ENCODE assay signal across 17 cellular contexts in the genomic region with DNA sequence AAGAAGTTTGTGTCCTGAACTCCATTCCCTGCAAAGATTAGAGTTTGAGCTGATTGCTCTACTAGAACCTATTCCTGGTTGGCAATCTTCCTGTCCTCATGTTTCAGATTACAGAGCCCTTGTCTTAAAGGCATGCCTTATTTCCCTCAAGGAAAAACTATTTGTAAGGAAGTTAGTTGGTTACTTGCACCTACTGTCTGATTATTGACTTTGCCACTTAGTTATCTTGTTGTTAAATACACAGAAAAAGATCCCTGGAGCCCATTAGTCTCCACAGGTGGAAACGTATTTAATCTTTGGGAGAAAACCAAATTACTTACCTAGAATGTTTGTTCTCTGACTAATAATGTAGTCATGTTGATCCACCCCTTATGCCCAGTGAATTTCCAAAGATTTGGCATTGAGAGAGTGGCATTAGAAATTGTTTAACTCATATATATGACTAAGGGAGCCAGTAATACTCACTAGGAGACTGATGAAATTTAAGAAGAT.
DNase-seq lines count a peak whose midpoint lies in the region; ATAC-seq and TF ChIP-seq lines count a peak whose summit lies in the region.
"Had no signal": no experiment of that assay in that cellular context is flagged by ENCODE, and none has a peak within 500 bp of the region (broad histone marks: within the 10 kb centered on the region; RNA-seq: fewer than 3 reads in every experiment).

No MANE protein-coding gene starts in this region.

- POLR2A ChIA-PET in MCF 10A (lab: Yijun Ruan, JAX): interaction anchor here (0.6 to 6.0 kb wide), 23 partner anchors 9 to 568 kb away, joined by 3 to 70 read pairs (median 4); a partner anchor contains a TSS

- H3F3A ChIP-seq in smooth muscle cell (ENCODE audit: low read depth): no peaks in the 10 kb centered on the region

- H3K4me1 Mint-ChIP-seq in MCF 10A (ENCODE audit: insufficient read depth, unreplicated experiment) (peaks cover 28% of the 10 kb centered on the region), type B pancreatic cell (ENCODE audit: unreplicated experiment) (peaks cover 3% of the 10 kb centered on the region)
- no peaks in the 10 kb centered on the region for H3K4me1 Mint-ChIP-seq in activated T-helper 17 cell treated with anti-CD3 and anti-CD28 coated beads, Interleukin-2, amount 50 U/mL, for 72 hours
- H3K4me1 Mint-ChIP-seq: natural killer cell had no signal

- no peak overlapping the region for H3K4me2 ChIP-seq in smooth muscle cell

- no peak overlapping the region for H3K9ac ChIP-seq in smooth muscle cell (ENCODE audit: low read depth)

- 80% methylated on average over 1 of the region's 1 CpG for WGBS in smooth muscle cell (ENCODE audit: low lambda C conversion rate)

- TF ChIP-seq CTCF in MCF 10A (IDR thresholded peaks at IDR 0.05; ENCODE audit: unreplicated experiment) (no peak), breast epithelium (IDR thresholded peaks at IDR 0.05) (no peak), type B pancreatic cell (conservative IDR thresholded peaks at IDR 0.05) (no peak), smooth muscle cell (IDR thresholded peaks at IDR 0.05; ENCODE audit: borderline replicate concordance, insufficient read depth, poor library complexity, severe bottlenecking) (no peak)

- no peaks in the 10 kb centered on the region for H4K20me1 ChIP-seq in smooth muscle cell (ENCODE audit: low read depth)

- peak; percentile 90 for DNase-seq in MCF 10A (ENCODE audit: unreplicated experiment)
- DNase-seq in breast epithelium (ENCODE audit: low spot score in 2 of 2): no peak
- peak; percentile 93 for DNase-seq in kidney tubule cell (ENCODE audit: low spot score)
- no peak for DNase-seq in type B pancreatic cell (ENCODE audit: extremely low spot score, unreplicated experiment)
- no peak for DNase-seq in smooth muscle cell (lab: John Stamatoyannopoulos, UW; ENCODE audit: unreplicated experiment)
- no peak for DNase-seq in SIG-M5 treated with dmso at 0.1 percent for 504 hours (lab: John Stamatoyannopoulos, UW; ENCODE audit: unreplicated experiment)
- DNase-seq: activated CD8-positive, alpha-beta T cell treated with anti-CD3 and anti-CD28 coated beads, Interleukin-2, amount 10 ng/mL, durations not matched to agents 7 days and 5 days; activated naive CD4-positive, alpha-beta T cell; MV-4-11; natural killer cell; NCI-H510A; Right ventricle myocardium superior; stimulated activated CD4-positive, alpha-beta T cell treated with anti-CD3 and anti-CD28 coated beads, Interleukin-12 subunit alpha, Interleukin-12 subunit beta, amount 100 ng/mL, for 4 hours had no signal

- no peak overlapping the region for H2AFZ ChIP-seq in smooth muscle cell (ENCODE audit: low read depth)

- H3K4me3 ChIP-seq in breast epithelium (no peak overlapping the region), smooth muscle cell (no peak overlapping the region)
- H3K4me3 ChIP-seq: tibial nerve had no signal

- H3K27me3 Mint-ChIP-seq in MCF 10A (ENCODE audit: insufficient read depth, unreplicated experiment): no peaks in the 10 kb centered on the region
- no peaks in the 10 kb centered on the region for H3K27me3 Mint-ChIP-seq in activated T-helper 17 cell treated with anti-CD3 and anti-CD28 coated beads, Interleukin-2, amount 50 U/mL, for 72 hours
- H3K27me3 Mint-ChIP-seq in type B pancreatic cell: no peaks in the 10 kb centered on the region

- CTCF ChIA-PET in MCF 10A (lab: Yijun Ruan, JAX): interaction anchor here (0.7 to 3.2 kb wide), 9 partner anchors 9 to 640 kb away, joined by 3 to 14 read pairs (median 5); no protein-coding TSS in a partner anchor

- intact Hi-C loops in MCF 10A (cut with micrococcal nuclease) (loop anchor here (1.0 to 5.0 kb wide), 2 partner anchors 235 to 243 kb away; no protein-coding TSS in a partner anchor), breast epithelium (cut with DNase I; ENCODE audit: low total_unique reads) (no loop called here)

- no TSS peak for BruUV-seq in MCF 10A (replicated peaks; lab: Mats Ljungman, UMichigan)

- ATAC-seq in activated T-helper 17 cell treated with anti-CD3 and anti-CD28 coated beads, Interleukin-2, amount 50 U/mL, for 72 hours (replicated peaks): no peak
- ATAC-seq in HG03342 (IDR thresholded peaks at IDR 0.05; ENCODE audit: unreplicated experiment): no peak
- ATAC-seq: activated CD8-positive, alpha-beta T cell treated with anti-CD3 and anti-CD28 coated beads, Interleukin-2, amount 10 ng/mL, durations not matched to agents 7 days and 5 days; natural killer cell had no signal

- no peak for TF ChIP-seq POLR2A in breast epithelium (IDR thresholded peaks at IDR 0.05)

- H3K4me1 ChIP-seq in breast epithelium (peaks cover 0 to 5% of the 10 kb centered on the region in 2 donors), smooth muscle cell (ENCODE audit: low read depth) (no peaks in the 10 kb centered on the region)
- H3K4me1 ChIP-seq: tibial nerve had no signal

- H3K36me3 ChIP-seq in breast epithelium (no peaks in the 10 kb centered on the region), smooth muscle cell (ENCODE audit: low read depth) (no peaks in the 10 kb centered on the region)
- H3K36me3 ChIP-seq: tibial nerve had no signal

- H3K9me3 Mint-ChIP-seq in MCF 10A (ENCODE audit: unreplicated experiment): peaks cover 10% of the 10 kb centered on the region
- H3K9me3 Mint-ChIP-seq in activated T-helper 17 cell treated with anti-CD3 and anti-CD28 coated beads, Interleukin-2, amount 50 U/mL, for 72 hours: peaks cover 3% of the 10 kb centered on the region
- H3K9me3 Mint-ChIP-seq in type B pancreatic cell: no peaks in the 10 kb centered on the region
- H3K9me3 Mint-ChIP-seq: natural killer cell had no signal

- H3K36me3 Mint-ChIP-seq in MCF 10A (ENCODE audit: insufficient read depth, unreplicated experiment): no peaks in the 10 kb centered on the region
- H3K36me3 Mint-ChIP-seq in activated T-helper 17 cell treated with anti-CD3 and anti-CD28 coated beads, Interleukin-2, amount 50 U/mL, for 72 hours (ENCODE audit: low read depth): no peaks in the 10 kb centered on the region
- no peaks in the 10 kb centered on the region for H3K36me3 Mint-ChIP-seq in type B pancreatic cell
- H3K36me3 Mint-ChIP-seq: natural killer cell had no signal

- H3K27me3 ChIP-seq in breast epithelium (no peaks in the 10 kb centered on the region), smooth muscle cell (ENCODE audit: low read depth) (no peaks in the 10 kb centered on the region)
- H3K27me3 ChIP-seq: tibial nerve had no signal

- no peaks in the 10 kb centered on the region for H3K79me2 ChIP-seq in smooth muscle cell (ENCODE audit: low read depth)

- no peaks in the 10 kb centered on the region for H3K9me3 ChIP-seq in breast epithelium
- H3K9me3 ChIP-seq in smooth muscle cell (replicated peaks; ENCODE audit: low read depth): no peaks in the 10 kb centered on the region

- H3K4me3 Mint-ChIP-seq in MCF 10A (ENCODE audit: unreplicated experiment) (no peak overlapping the region), type B pancreatic cell (no peak overlapping the region)
- no peak overlapping the region for H3K4me3 Mint-ChIP-seq in activated T-helper 17 cell treated with anti-CD3 and anti-CD28 coated beads, Interleukin-2, amount 50 U/mL, for 72 hours
- H3K4me3 Mint-ChIP-seq: activated CD8-positive, alpha-beta T cell treated with anti-CD3 and anti-CD28 coated beads, Interleukin-2, amount 10 ng/mL, durations not matched to agents 7 days and 5 days; natural killer cell had no signal

- H3K27ac Mint-ChIP-seq in MCF 10A (ENCODE audit: low read depth, unreplicated experiment) (peak overlapping the region; percentile 1), type B pancreatic cell (no peak overlapping the region)
- peak overlapping the region; percentile 17 for H3K27ac Mint-ChIP-seq in activated T-helper 17 cell treated with anti-CD3 and anti-CD28 coated beads, Interleukin-2, amount 50 U/mL, for 72 hours
- H3K27ac Mint-ChIP-seq: activated CD8-positive, alpha-beta T cell treated with anti-CD3 and anti-CD28 coated beads, Interleukin-2, amount 10 ng/mL, durations not matched to agents 7 days and 5 days; natural killer cell had no signal

- H3K27ac ChIP-seq in breast epithelium (no peak overlapping the region), smooth muscle cell (ENCODE audit: low read depth) (no peak overlapping the region)
- H3K27ac ChIP-seq: HL-60, tibial nerve had no signal

Comparison
In these comparisons a context has a peak if more than half of its experiments do, and no peak if none do; other contexts are left out.
1. DNase-seq: peak in MCF 10A (single experiment) and kidney tubule cell (single experiment); none in breast epithelium (0 of 2), type B pancreatic cell (single experiment), smooth muscle cell (single experiment) and SIG-M5 treated with dmso at 0.1 percent for 504 hours (single experiment).